ENCODE assay signal across 12 cellular contexts in genomic region chr4:105061720-105062119, GRCh38.
DNase-seq lines count a peak whose midpoint lies in the region; ATAC-seq, FAIRE-seq and TF ChIP-seq lines count a peak whose summit lies in the region.
"Had no signal": no experiment of that assay in that cellular context is flagged by ENCODE, and none has a peak within 500 bp of the region (broad histone marks: within the 10 kb centered on the region; RNA-seq: fewer than 3 reads in every experiment).

No MANE protein-coding gene starts in this region.

- no peak for TF ChIP-seq RAD21 in liver (IDR thresholded peaks at IDR 0.05)
- TF ChIP-seq RAD21 in HepG2 (CRISPR knock-in tag; IDR thresholded peaks at IDR 0.05), result no peak

- intact Hi-C loops in HepG2 (cut with micrococcal nuclease; ENCODE audit: unreplicated experiment), result no loop called here
- intact Hi-C loops in mucosa of descending colon (cut with DNase I, micrococcal nuclease), result no loop called here

- no peak overlapping the region for H3K4me2 ChIP-seq in HepG2 (ENCODE audit: low read depth, low read length)
- H3K4me2 ChIP-seq: neural progenitor cell had no signal

- 41% methylated on average over 1 of the region's 1 CpG for WGBS in liver
- 0% methylated on average over 1 of the region's 1 CpG for WGBS in HepG2 (ENCODE audit: low lambda C conversion rate)
- 11 to 29% (median 11%) methylated on average over 1 of the region's 1 CpG for WGBS in small intestine, 3 donors

- no peak for TF ChIP-seq POLR2A in HepG2 (IDR thresholded peaks at IDR 0.05; ENCODE audit: insufficient read depth in 1 of 2, low read depth in 2 of 2, low read length in 2 of 2)

- H3K4me3 Mint-ChIP-seq in endothelial cell (ENCODE audit: unreplicated experiment), result no peak overlapping the region
- H3K4me3 Mint-ChIP-seq: neural progenitor cell had no signal

- no peak overlapping the region for H3K4me3 ChIP-seq in liver (ENCODE audit: low read depth in 1 of 3, low read length in 3 of 3)
- no peak overlapping the region for H3K4me3 ChIP-seq in HepG2 (replicated peaks in 1 of 3; ENCODE audit: insufficient read depth in 1 of 3, low read depth in 2 of 3, low read length in 3 of 3)
- no peak overlapping the region for H3K4me3 ChIP-seq in mucosa of descending colon
- no peak overlapping the region for H3K4me3 ChIP-seq in small intestine (ENCODE audit: low read depth in 1 of 2, low read length in 2 of 2)
- H3K4me3 ChIP-seq: neural progenitor cell had no signal

- no peaks in the 10 kb centered on the region for H3K9me3 Mint-ChIP-seq in endothelial cell (ENCODE audit: unreplicated experiment)
- H3K9me3 Mint-ChIP-seq: neural progenitor cell had no signal

- TF ChIP-seq EP300 in HepG2 (IDR thresholded peaks at IDR 0.05; ENCODE audit: low read depth in 2 of 2, low read length in 2 of 2), result no peak
- no peak for TF ChIP-seq EP300 in HepG2 (CRISPR knock-in tag; IDR thresholded peaks at IDR 0.05; ENCODE audit: borderline replicate concordance)

- CTCF ChIA-PET in HepG2 (lab: Yijun Ruan, JAX; ENCODE audit: low intra/inter-chr PET ratio, low total read pairs), result no interaction called here

- no peak for ATAC-seq in HepG2
- no peak for ATAC-seq in mucosa of descending colon
- ATAC-seq in HG03520 (IDR thresholded peaks at IDR 0.05; ENCODE audit: unreplicated experiment), result no peak

- H3K79me2 ChIP-seq in HepG2 (ENCODE audit: insufficient read depth, low read length), result no peaks in the 10 kb centered on the region

- peaks cover 4% of the 10 kb centered on the region for H3K27me3 Mint-ChIP-seq in endothelial cell (ENCODE audit: unreplicated experiment)

- H3K36me3 Mint-ChIP-seq in endothelial cell (ENCODE audit: low read depth, unreplicated experiment), result no peaks in the 10 kb centered on the region
- H3K36me3 Mint-ChIP-seq: neural progenitor cell had no signal

- POLR2A ChIA-PET in HepG2 (lab: Yijun Ruan, JAX), result no interaction called here

- H3K27ac ChIP-seq in liver (ENCODE audit: low read depth in 1 of 2, low read length in 2 of 2) (peak overlapping the region; percentile 29 to 45), HepG2 (ENCODE audit: extremely low read length, insufficient read depth, low read length) (no peak overlapping the region), small intestine (ENCODE audit: low read depth in 1 of 2, low read length in 1 of 2) (no peak overlapping the region)
- H3K27ac ChIP-seq: neural progenitor cell had no signal

- DNase-seq in HepG2 (ENCODE audit: low spot score), result no peak
- peak; percentile 51 for DNase-seq in SKM-1 (lab: John Stamatoyannopoulos, UW; ENCODE audit: unreplicated experiment)
- no peak for DNase-seq in endothelial cell (ENCODE audit: low spot score)
- no peak for DNase-seq in NCI-H1092 (lab: John Stamatoyannopoulos, UW)
- no peak for DNase-seq in mucosa of descending colon
- no peak for DNase-seq in small intestine
- DNase-seq: GOT3, NCI-H187 treated with DMSO at 0.1 percent for 48 hours, SHP77 treated with DMSO at 0.1 percent for 48 hours had no signal

- BruUV-seq in HepG2 (replicated peaks; lab: Mats Ljungman, UMichigan), result no TSS peak

- H3K9ac ChIP-seq in liver (ENCODE audit: low read depth in 1 of 2, low read length in 2 of 2) (no peak overlapping the region), HepG2 (ENCODE audit: insufficient read depth, low read depth, low read length) (no peak overlapping the region)
- H3K9ac ChIP-seq: neural progenitor cell had no signal

- H4K20me1 ChIP-seq in HepG2 (ENCODE audit: insufficient read depth, low read length), result no peaks in the 10 kb centered on the region

- no peak overlapping the region for H2AFZ ChIP-seq in HepG2 (ENCODE audit: low read length)
- H2AFZ ChIP-seq: neural progenitor cell had no signal

- H3K4me1 ChIP-seq in liver (ENCODE audit: control insufficient read depth in 4 of 4, insufficient read depth in 4 of 4, low read length in 3 of 4) (no peaks in the 10 kb centered on the region), HepG2 (ENCODE audit: insufficient read depth, low read length) (no peaks in the 10 kb centered on the region), mucosa of descending colon (ENCODE audit: low read depth) (no peaks in the 10 kb centered on the region), small intestine (ENCODE audit: control insufficient read depth in 2 of 2, insufficient read depth in 1 of 2, low read depth in 1 of 2, low read length in 1 of 2) (no peaks in the 10 kb centered on the region)

- H3K4me1 Mint-ChIP-seq in endothelial cell (ENCODE audit: unreplicated experiment), result peaks cover 14% of the 10 kb centered on the region

- no peaks in the 10 kb centered on the region for H3K36me3 ChIP-seq in liver (ENCODE audit: control insufficient read depth in 4 of 4, insufficient read depth in 3 of 4, low read depth in 1 of 4, low read length in 3 of 4)
- H3K36me3 ChIP-seq in HepG2 (replicated peaks in 1 of 2; ENCODE audit: control insufficient read depth in 1 of 2, insufficient read depth in 2 of 2, low read length in 2 of 2), result no peaks in the 10 kb centered on the region
- no peaks in the 10 kb centered on the region for H3K36me3 ChIP-seq in mucosa of descending colon (ENCODE audit: low read depth)
- H3K36me3 ChIP-seq in small intestine (ENCODE audit: control insufficient read depth in 2 of 2, insufficient read depth in 2 of 2, low read length in 2 of 2), result no peaks in the 10 kb centered on the region
- H3K36me3 ChIP-seq: neural progenitor cell had no signal

- H3K27ac Mint-ChIP-seq in endothelial cell (ENCODE audit: unreplicated experiment), result peak overlapping the region; percentile 74
- H3K27ac Mint-ChIP-seq: neural progenitor cell had no signal

- H3K9me3 ChIP-seq in liver (ENCODE audit: control insufficient read depth in 4 of 4, low read length in 3 of 4), result no peaks in the 10 kb centered on the region
- H3K9me3 ChIP-seq in HepG2 (ENCODE audit: low read length), result no peaks in the 10 kb centered on the region
- H3K9me3 ChIP-seq in mucosa of descending colon, result no peaks in the 10 kb centered on the region
- no peaks in the 10 kb centered on the region for H3K9me3 ChIP-seq in small intestine (ENCODE audit: control insufficient read depth, low read depth)

- H3K27me3 ChIP-seq in liver (ENCODE audit: control insufficient read depth in 4 of 4, insufficient read depth in 4 of 4, low read length in 3 of 4) (no peaks in the 10 kb centered on the region), HepG2 (ENCODE audit: control insufficient read depth in 1 of 2, insufficient read depth in 2 of 2, low read length in 2 of 2) (no peaks in the 10 kb centered on the region), small intestine (ENCODE audit: control insufficient read depth in 2 of 2, insufficient read depth in 2 of 2, low read length in 2 of 2) (no peaks in the 10 kb centered on the region)
- H3K27me3 ChIP-seq: neural progenitor cell had no signal

- in situ Hi-C loops in HepG2 (cut with HindIII; ENCODE audit: extremely low pct_ligation_motif_present, low pct_unique_long_range_greater_than_20kb), result no loop called here

- no peak for FAIRE-seq in HepG2 (lab: Jason Lieb, UNC)
- no peak for FAIRE-seq in small intestine (lab: Jason Lieb, UNC)

- no peak for TF ChIP-seq CTCF in liver (IDR thresholded peaks at IDR 0.05; ENCODE audit: low read depth, low read length, missing input control)
- no peak for TF ChIP-seq CTCF in HepG2 (CRISPR knock-in tag; IDR thresholded peaks at IDR 0.05)
- TF ChIP-seq CTCF in endothelial cell (IDR thresholded peaks at IDR 0.05; ENCODE audit: unreplicated experiment), result no peak
- no peak for TF ChIP-seq CTCF in mucosa of descending colon (IDR thresholded peaks at IDR 0.05)

TF ChIP-seq in liver, 16 proteins besides CTCF, POLR2A, EP300 and RAD21 (continues in another document):
- TF ChIP-seq HNF4G (IDR thresholded peaks at IDR 0.05), result no peak
- no peak for TF ChIP-seq GABPA (IDR thresholded peaks at IDR 0.05 in 1 of 2, conservative IDR thresholded peaks at IDR 0.05 in 1 of 2)
- no peak for TF ChIP-seq FOXA2 (IDR thresholded peaks at IDR 0.05)
- TF ChIP-seq MAX (IDR thresholded peaks at IDR 0.05), result no peak
- TF ChIP-seq SP1 (IDR thresholded peaks at IDR 0.05), result no peak
- TF ChIP-seq ATF3 (IDR thresholded peaks at IDR 0.05), result no peak

TF ChIP-seq in HepG2, 621 proteins besides CTCF, POLR2A, EP300 and RAD21 (continues in another document):
- TF ChIP-seq ZMAT3 (CRISPR knock-in tag; conservative IDR thresholded peaks at IDR 0.05) (no peak), MLX (CRISPR knock-in tag; IDR thresholded peaks at IDR 0.05) (no peak)

Comparison
In these comparisons a context has a peak if more than half of its experiments do, and no peak if none do; other contexts are left out.
1. H3K27ac ChIP-seq: peak in liver (2 of 2); none in HepG2 (single experiment) and small intestine (0 of 2).